9 cellular contexts compared by ENCODE assay signal in genomic region chr5:59286510-59286909, GRCh38.
"Had no signal": no experiment of that assay in that cellular context is flagged by ENCODE, and none has a peak within 500 bp of the region (broad histone marks: within the 10 kb centered on the region; RNA-seq: fewer than 3 reads in every experiment).

No MANE protein-coding gene starts in this region.

- H3K36me3 ChIP-seq: HAP-1 had no signal

- H2AFZ ChIP-seq: GM23248 had no signal

- H3K9ac ChIP-seq: GM23248 had no signal

- H3K27ac ChIP-seq: GM23248, HL-60 had no signal

- H3K4me3 ChIP-seq: GM23248, HAP-1 had no signal

- DNase-seq: GM23248, GOT3, H7, HFFc6, KBM-7 had no signal

- FAIRE-seq: HepG2 had no signal

- H3K4me1 ChIP-seq: HAP-1 had no signal

- ATAC-seq: HCT116, HepG2 had no signal

- H3K9me3 ChIP-seq: HAP-1 had no signal
